8 cellular contexts compared by ENCODE assay signal in genomic region chr4:38902695-38903094, GRCh38. TPM values are rescaled to one million over a fixed set of nuclear protein-coding genes. Genes with fewer than 3 reads are reported as not detected.
DNase-seq lines count a peak whose midpoint lies in the region; ATAC-seq lines count a peak whose summit lies in the region.

No MANE protein-coding gene starts in this region.

- ATAC-seq in GM18907 (IDR thresholded peaks at IDR 0.05; ENCODE audit: unreplicated experiment) (peak; percentile 55), GM21381 (IDR thresholded peaks at IDR 0.05; ENCODE audit: unreplicated experiment) (no peak), HG03139 (IDR thresholded peaks at IDR 0.05; ENCODE audit: unreplicated experiment) (no peak), GM18511 (IDR thresholded peaks at IDR 0.05; ENCODE audit: unreplicated experiment) (no peak)

- DNase-seq in AG20443 (ENCODE audit: low spot score) (peak; percentile 25), NCI-H460 (ENCODE audit: extremely low read depth, low read depth) (peak; percentile 39), midbrain (lab: John Stamatoyannopoulos, UW) (peak; percentile 32)
- peak; percentile 42 for DNase-seq in central memory CD4-positive, alpha-beta T cell

RNA-seq across cellular contexts. Expression of gene FAM114A1, which starts 35.1 kb away (rescaled TPM):
- total RNA-seq in NCI-H460 (2014; rRNA removed; shearing (Covaris generic)), result 41.4 and 46.8 TPM in 2 replicates
- 19.2 and 54.5 TPM in 2 replicates for polyA plus RNA-seq in NCI-H460 (2014; cell fraction: nucleus; rRNA removed)

RNA-seq across cellular contexts. Expression of gene TLR6, which starts 46.1 kb away (rescaled TPM):
- 17.3 and 18.3 TPM in 2 replicates for total RNA-seq in NCI-H460 (2014; rRNA removed; shearing (Covaris generic))
- polyA plus RNA-seq in NCI-H460 (2014; cell fraction: nucleus; rRNA removed), result 15.7 and 16.8 TPM in 2 replicates
